15 cellular contexts compared by ENCODE assay signal in genomic region chr1:230781596-230781995, GRCh38. TPM values are rescaled to one million over a fixed set of nuclear protein-coding genes. Genes with fewer than 3 reads are reported as not detected.
A peak's percentile ranks its signal among the peaks of the same experiment; 100 is the strongest.
DNase-seq lines count a peak whose midpoint lies in the region; ATAC-seq and TF ChIP-seq lines count a peak whose summit lies in the region.
"Had no signal": no experiment of that assay in that cellular context is flagged by ENCODE, and none has a peak within 500 bp of the region (broad histone marks: within the 10 kb centered on the region; RNA-seq: fewer than 3 reads in every experiment).

No MANE protein-coding gene starts in this region.

- in situ Hi-C loops in KBM-7 (cut with MboI; ENCODE audit: low pct_unique_long_range_greater_than_20kb, low sequenced_read_pairs), result no loop called here

- H3K4me1 Mint-ChIP-seq in activated CD8-positive, alpha-beta T cell treated with anti-CD3 and anti-CD28 coated beads for 36 hours (ENCODE audit: low read depth), result no peaks in the 10 kb centered on the region
- no peaks in the 10 kb centered on the region for H3K4me1 Mint-ChIP-seq in activated CD8-positive, alpha-beta T cell treated with anti-CD3 and anti-CD28 coated beads, Interleukin-2, amount 10 ng/mL, durations not matched to agents 7 days and 5 days (ENCODE audit: low read depth)

- no peaks in the 10 kb centered on the region for H3K9me3 ChIP-seq in skeletal muscle satellite cell (replicated peaks; ENCODE audit: low read length)
- H3K9me3 ChIP-seq: SK-N-SH had no signal

- no peaks in the 10 kb centered on the region for H3K27me3 ChIP-seq in skeletal muscle satellite cell (ENCODE audit: control insufficient read depth, insufficient read depth, low read length)

- H3K36me3 Mint-ChIP-seq in activated CD8-positive, alpha-beta T cell treated with anti-CD3 and anti-CD28 coated beads for 36 hours (ENCODE audit: low read depth), result no peaks in the 10 kb centered on the region
- H3K36me3 Mint-ChIP-seq in activated CD8-positive, alpha-beta T cell treated with anti-CD3 and anti-CD28 coated beads, Interleukin-2, amount 10 ng/mL, durations not matched to agents 7 days and 5 days (ENCODE audit: low read depth), result no peaks in the 10 kb centered on the region

- POLR2A ChIA-PET in activated CD8-positive, alpha-beta T cell treated with anti-CD3 and anti-CD28 coated beads for 36 hours (lab: Charles Lee), result interaction anchor here (0.6 kb wide), 1 partner anchor 711 kb away, joined by 3 read pairs; no protein-coding TSS in a partner anchor
- POLR2A ChIA-PET in activated CD8-positive, alpha-beta T cell treated with anti-CD3 and anti-CD28 coated beads, Interleukin-2, amount 10 ng/mL, durations not matched to agents 7 days and 5 days (lab: Charles Lee), result no interaction called here

- peak; percentile 65 for ATAC-seq in activated CD8-positive, alpha-beta T cell treated with anti-CD3 and anti-CD28 coated beads for 36 hours
- no peak for ATAC-seq in activated CD8-positive, alpha-beta T cell treated with anti-CD3 and anti-CD28 coated beads, Interleukin-2, amount 10 ng/mL, durations not matched to agents 7 days and 5 days
- peak; percentile 70 for ATAC-seq in GM21717 (IDR thresholded peaks at IDR 0.05; ENCODE audit: unreplicated experiment)

- H3K27ac Mint-ChIP-seq in activated CD8-positive, alpha-beta T cell treated with anti-CD3 and anti-CD28 coated beads for 36 hours, result no peak overlapping the region
- H3K27ac Mint-ChIP-seq in activated CD8-positive, alpha-beta T cell treated with anti-CD3 and anti-CD28 coated beads, Interleukin-2, amount 10 ng/mL, durations not matched to agents 7 days and 5 days, result no peak overlapping the region

- peak overlapping the region; percentile 9 for H3K4me2 ChIP-seq in skeletal muscle satellite cell (ENCODE audit: low read length)
- H3K4me2 ChIP-seq: SK-N-SH had no signal

- intact Hi-C loops in activated CD8-positive, alpha-beta T cell treated with anti-CD3 and anti-CD28 coated beads for 36 hours (cut with micrococcal nuclease), result no loop called here

- H3K4me3 Mint-ChIP-seq in activated CD8-positive, alpha-beta T cell treated with anti-CD3 and anti-CD28 coated beads for 36 hours, result no peak overlapping the region
- H3K4me3 Mint-ChIP-seq in activated CD8-positive, alpha-beta T cell treated with anti-CD3 and anti-CD28 coated beads, Interleukin-2, amount 10 ng/mL, durations not matched to agents 7 days and 5 days, result no peak overlapping the region

- CTCF ChIA-PET in activated CD8-positive, alpha-beta T cell treated with anti-CD3 and anti-CD28 coated beads for 36 hours (lab: Charles Lee), result no interaction called here
- CTCF ChIA-PET in activated CD8-positive, alpha-beta T cell treated with anti-CD3 and anti-CD28 coated beads, Interleukin-2, amount 10 ng/mL, durations not matched to agents 7 days and 5 days (lab: Charles Lee), result no interaction called here

- DNase-seq in activated CD8-positive, alpha-beta T cell treated with anti-CD3 and anti-CD28 coated beads for 36 hours, result no peak
- DNase-seq in activated CD8-positive, alpha-beta T cell treated with anti-CD3 and anti-CD28 coated beads, Interleukin-2, amount 10 ng/mL, durations not matched to agents 7 days and 5 days, result no peak
- DNase-seq in NCI-H1930 (lab: John Stamatoyannopoulos, UW) (peak; percentile 13 to 43), middle frontal gyrus (ENCODE audit: extremely low spot score, low spot score) (no peak), cerebellar nuclear complex (lab: John Stamatoyannopoulos, UW) (no peak), KBM-7 (no peak)
- DNase-seq: anterior cingulate cortex, DMS153, NCI-H187 treated with DMSO at 0.1 percent for 48 hours, SK-N-SH, WERI-Rb-1 had no signal

- H3K4me3 ChIP-seq in skeletal muscle satellite cell (ENCODE audit: low read length), result no peak overlapping the region

- H3K9me3 Mint-ChIP-seq in activated CD8-positive, alpha-beta T cell treated with anti-CD3 and anti-CD28 coated beads for 36 hours, result no peaks in the 10 kb centered on the region
- no peaks in the 10 kb centered on the region for H3K9me3 Mint-ChIP-seq in activated CD8-positive, alpha-beta T cell treated with anti-CD3 and anti-CD28 coated beads, Interleukin-2, amount 10 ng/mL, durations not matched to agents 7 days and 5 days (ENCODE audit: insufficient read depth)

- H3K27me3 Mint-ChIP-seq in activated CD8-positive, alpha-beta T cell treated with anti-CD3 and anti-CD28 coated beads for 36 hours, result peaks cover 6% of the 10 kb centered on the region
- peaks cover 3% of the 10 kb centered on the region for H3K27me3 Mint-ChIP-seq in activated CD8-positive, alpha-beta T cell treated with anti-CD3 and anti-CD28 coated beads, Interleukin-2, amount 10 ng/mL, durations not matched to agents 7 days and 5 days (ENCODE audit: low read depth)

- no peak overlapping the region for H3K9ac ChIP-seq in skeletal muscle satellite cell (ENCODE audit: low read depth, low read length)
- H3K9ac ChIP-seq: SK-N-SH had no signal

- no peak for TF ChIP-seq CTCF in activated CD8-positive, alpha-beta T cell treated with anti-CD3 and anti-CD28 coated beads for 36 hours (IDR thresholded peaks at IDR 0.05)

- H3K4me1 ChIP-seq in skeletal muscle satellite cell (ENCODE audit: control insufficient read depth, insufficient read depth, low read length), result peaks cover 8% of the 10 kb centered on the region

- H3K36me3 ChIP-seq in skeletal muscle satellite cell (ENCODE audit: insufficient read depth, low read length), result no peaks in the 10 kb centered on the region
- H3K36me3 ChIP-seq: WERI-Rb-1 had no signal

RNA-seq across cellular contexts. Expression of gene CAPN9, which starts 34.4 kb away (rescaled TPM):
- total RNA-seq in activated CD8-positive, alpha-beta T cell treated with anti-CD3 and anti-CD28 coated beads for 36 hours, result not detected
- not detected for total RNA-seq in activated CD8-positive, alpha-beta T cell treated with anti-CD3 and anti-CD28 coated beads, Interleukin-2, amount 10 ng/mL, durations not matched to agents 7 days and 5 days
- total RNA-seq in skeletal muscle satellite cell (2012; rRNA removed), result not detected in 2 replicates
- total RNA-seq: mononuclear cell, posterior vena cava had no signal

Comparison
In these comparisons a context has a peak if more than half of its experiments do, and no peak if none do; other contexts are left out.
1. DNase-seq: peak in NCI-H1930 (2 of 2); none in activated CD8-positive, alpha-beta T cell treated with anti-CD3 and anti-CD28 coated beads for 36 hours (single experiment), activated CD8-positive, alpha-beta T cell treated with anti-CD3 and anti-CD28 coated beads, Interleukin-2, amount 10 ng/mL, durations not matched to agents 7 days and 5 days (single experiment), middle frontal gyrus (single experiment), cerebellar nuclear complex (0 of 2) and KBM-7 (single experiment).